Comparison of ENCODE assay signal across 1 cellular context in genomic region chr6:52213127-52213526, GRCh38.
A peak's percentile ranks its signal among the peaks of the same experiment; 100 is the strongest.
TF ChIP-seq lines count a peak whose summit lies in the region.

No MANE protein-coding gene starts in this region.

TF ChIP-seq in GM12878, 131 proteins besides CTCF, POLR2A, EP300 and RAD21:
- TF ChIP-seq REST (IDR thresholded peaks at IDR 0.05; ENCODE audit: low read depth, low read length), result no peak
- no peak for TF ChIP-seq NFYA (IDR thresholded peaks at IDR 0.05; ENCODE audit: borderline replicate concordance, low read depth, low read length)
- TF ChIP-seq TBL1XR1 (IDR thresholded peaks at IDR 0.05; ENCODE audit: low read depth, low read length), result no peak
- peak; percentile 20; the same call in 1 of the 2 replicates for TF ChIP-seq SMC3 (IDR thresholded peaks at IDR 0.05; ENCODE audit: borderline replicate concordance, low read length)
- no peak for TF ChIP-seq ZBTB4 (CRISPR knock-in tag; IDR thresholded peaks at IDR 0.05)
